1 cellular context compared by ENCODE assay signal in the genomic region with DNA sequence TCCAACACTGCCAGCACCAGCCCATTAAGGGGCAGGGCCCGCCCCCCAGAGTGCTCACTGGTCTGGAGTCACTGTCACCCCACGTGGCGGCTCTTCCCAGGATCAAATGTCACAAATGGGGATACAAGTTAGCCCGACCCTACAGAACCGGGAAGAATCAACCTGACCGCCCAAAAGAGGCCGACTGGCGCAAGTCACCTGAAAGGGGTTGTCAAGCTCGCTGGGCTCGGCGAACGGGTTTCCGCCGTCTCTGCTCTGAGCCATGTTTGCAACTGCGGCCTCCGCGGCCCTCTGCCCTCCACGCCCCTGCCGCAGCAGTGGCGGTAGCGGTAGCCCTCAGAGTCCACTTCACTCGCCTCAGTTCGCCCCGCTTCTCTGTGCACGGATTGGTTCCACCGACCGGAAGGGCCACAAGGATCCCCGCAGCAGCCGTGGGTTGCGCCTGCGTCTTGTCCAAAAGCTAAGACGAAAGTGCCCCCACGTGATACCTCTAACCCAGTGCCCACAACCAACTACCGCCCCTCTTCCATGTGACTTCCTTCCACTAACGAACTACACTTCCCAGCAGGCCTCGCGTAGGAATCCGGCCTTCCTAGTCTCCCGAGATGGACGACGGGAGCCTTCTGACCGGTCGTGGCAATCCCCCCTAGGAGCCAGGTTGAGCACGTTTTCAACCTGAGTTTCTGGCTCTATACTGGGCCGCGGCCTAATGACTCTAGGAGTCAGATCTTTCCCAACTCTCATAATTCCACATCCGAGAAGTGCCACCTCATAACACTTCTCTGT.
TF ChIP-seq lines count a peak whose summit lies in the region.

A gene (minus strand): TSS at position 473 of the 786 bp plus-strand sequence. CDS start 209 bp downstream, at position 264.

TF ChIP-seq in K562, 482 proteins besides CTCF, POLR2A, EP300 and RAD21 (continued from another document and continues in another):
- TF ChIP-seq POU5F1 (IDR thresholded peaks at IDR 0.05; ENCODE audit: borderline replicate concordance, low read depth, low read length, partially characterized antibody), result no peak
- peak; percentile 86; the same call in 1 of the 2 replicates for TF ChIP-seq TGIF2 (CRISPR knock-in tag; IDR thresholded peaks at IDR 0.05)
- TF ChIP-seq CC2D1A (IDR thresholded peaks at IDR 0.05), result no peak
- TF ChIP-seq, protein P1, sequence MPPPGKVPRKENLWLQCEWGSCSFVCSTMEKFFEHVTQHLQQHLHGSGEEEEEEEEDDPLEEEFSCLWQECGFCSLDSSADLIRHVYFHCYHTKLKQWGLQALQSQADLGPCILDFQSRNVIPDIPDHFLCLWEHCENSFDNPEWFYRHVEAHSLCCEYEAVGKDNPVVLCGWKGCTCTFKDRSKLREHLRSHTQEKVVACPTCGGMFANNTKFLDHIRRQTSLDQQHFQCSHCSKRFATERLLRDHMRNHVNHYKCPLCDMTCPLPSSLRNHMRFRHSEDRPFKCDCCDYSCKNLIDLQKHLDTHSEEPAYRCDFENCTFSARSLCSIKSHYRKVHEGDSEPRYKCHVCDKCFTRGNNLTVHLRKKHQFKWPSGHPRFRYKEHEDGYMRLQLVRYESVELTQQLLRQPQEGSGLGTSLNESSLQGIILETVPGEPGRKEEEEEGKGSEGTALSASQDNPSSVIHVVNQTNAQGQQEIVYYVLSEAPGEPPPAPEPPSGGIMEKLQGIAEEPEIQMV (tag; conservative IDR thresholded peaks at IDR 0.05; ENCODE audit: low read depth), result no peak
- TF ChIP-seq CCNT2 (IDR thresholded peaks at IDR 0.05; ENCODE audit: borderline replicate concordance, extremely low read depth, insufficient read length, low read depth, low read length), result peak; percentile 60
- TF ChIP-seq PURB (CRISPR knock-in tag; IDR thresholded peaks at IDR 0.05; ENCODE audit: low read depth), result no peak
- TF ChIP-seq TCFL5 (CRISPR knock-in tag; conservative IDR thresholded peaks at IDR 0.05), result 0 out of 2 replicates have a peak, but pooled peaks have one; percentile 32
- TF ChIP-seq SAP30 (IDR thresholded peaks at IDR 0.05; ENCODE audit: borderline replicate concordance, insufficient read depth, low read depth, low read length, poor library complexity, severe bottlenecking), result peak; percentile 87
- TF ChIP-seq RAD51 (IDR thresholded peaks at IDR 0.05; ENCODE audit: borderline replicate concordance, low read depth), result peak; percentile 97
- no peak for TF ChIP-seq ZNF217 (CRISPR knock-in tag; IDR thresholded peaks at IDR 0.05)
- TF ChIP-seq, protein P2, sequence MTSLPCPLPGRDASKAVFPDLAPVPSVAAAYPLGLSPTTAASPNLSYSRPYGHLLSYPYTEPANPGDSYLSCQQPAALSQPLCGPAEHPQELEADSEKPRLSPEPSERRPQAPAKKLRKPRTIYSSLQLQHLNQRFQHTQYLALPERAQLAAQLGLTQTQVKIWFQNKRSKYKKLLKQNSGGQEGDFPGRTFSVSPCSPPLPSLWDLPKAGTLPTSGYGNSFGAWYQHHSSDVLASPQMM (CRISPR knock-in tag; IDR thresholded peaks at IDR 0.05), result 0 out of 2 replicates have a peak, but pooled peaks have one; percentile 37
- TF ChIP-seq, protein P3, sequence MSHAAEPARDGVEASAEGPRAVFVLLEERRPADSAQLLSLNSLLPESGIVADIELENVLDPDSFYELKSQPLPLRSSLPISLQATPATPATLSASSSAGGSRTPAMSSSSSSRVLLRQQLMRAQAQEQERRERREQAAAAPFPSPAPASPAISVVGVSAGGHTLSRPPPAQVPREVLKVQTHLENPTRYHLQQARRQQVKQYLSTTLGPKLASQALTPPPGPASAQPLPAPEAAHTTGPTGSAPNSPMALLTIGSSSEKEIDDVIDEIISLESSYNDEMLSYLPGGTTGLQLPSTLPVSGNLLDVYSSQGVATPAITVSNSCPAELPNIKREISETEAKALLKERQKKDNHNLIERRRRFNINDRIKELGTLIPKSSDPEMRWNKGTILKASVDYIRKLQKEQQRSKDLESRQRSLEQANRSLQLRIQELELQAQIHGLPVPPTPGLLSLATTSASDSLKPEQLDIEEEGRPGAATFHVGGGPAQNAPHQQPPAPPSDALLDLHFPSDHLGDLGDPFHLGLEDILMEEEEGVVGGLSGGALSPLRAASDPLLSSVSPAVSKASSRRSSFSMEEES (CRISPR knock-in tag; IDR thresholded peaks at IDR 0.05), result peak; percentile 88
- TF ChIP-seq ELF1 (tag; IDR thresholded peaks at IDR 0.05), result peak; percentile 93
- peak; percentile 88 for TF ChIP-seq POLR2H (tag; IDR thresholded peaks at IDR 0.05; ENCODE audit: low read depth)
- TF ChIP-seq, protein P4, sequence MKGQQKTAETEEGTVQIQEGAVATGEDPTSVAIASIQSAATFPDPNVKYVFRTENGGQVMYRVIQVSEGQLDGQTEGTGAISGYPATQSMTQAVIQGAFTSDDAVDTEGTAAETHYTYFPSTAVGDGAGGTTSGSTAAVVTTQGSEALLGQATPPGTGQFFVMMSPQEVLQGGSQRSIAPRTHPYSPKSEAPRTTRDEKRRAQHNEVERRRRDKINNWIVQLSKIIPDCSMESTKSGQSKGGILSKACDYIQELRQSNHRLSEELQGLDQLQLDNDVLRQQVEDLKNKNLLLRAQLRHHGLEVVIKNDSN (CRISPR knock-in tag; IDR thresholded peaks at IDR 0.05), result peak; percentile 99
- TF ChIP-seq NBN (IDR thresholded peaks at IDR 0.05; ENCODE audit: low read depth), result 0 out of 2 replicates have a peak, but pooled peaks have one; percentile 25
- TF ChIP-seq, protein P5, sequence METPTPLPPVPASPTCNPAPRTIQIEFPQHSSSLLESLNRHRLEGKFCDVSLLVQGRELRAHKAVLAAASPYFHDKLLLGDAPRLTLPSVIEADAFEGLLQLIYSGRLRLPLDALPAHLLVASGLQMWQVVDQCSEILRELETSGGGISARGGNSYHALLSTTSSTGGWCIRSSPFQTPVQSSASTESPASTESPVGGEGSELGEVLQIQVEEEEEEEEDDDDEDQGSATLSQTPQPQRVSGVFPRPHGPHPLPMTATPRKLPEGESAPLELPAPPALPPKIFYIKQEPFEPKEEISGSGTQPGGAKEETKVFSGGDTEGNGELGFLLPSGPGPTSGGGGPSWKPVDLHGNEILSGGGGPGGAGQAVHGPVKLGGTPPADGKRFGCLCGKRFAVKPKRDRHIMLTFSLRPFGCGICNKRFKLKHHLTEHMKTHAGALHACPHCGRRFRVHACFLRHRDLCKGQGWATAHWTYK (CRISPR knock-in tag; IDR thresholded peaks at IDR 0.05), result peak; percentile 91
- TF ChIP-seq, protein P6, sequence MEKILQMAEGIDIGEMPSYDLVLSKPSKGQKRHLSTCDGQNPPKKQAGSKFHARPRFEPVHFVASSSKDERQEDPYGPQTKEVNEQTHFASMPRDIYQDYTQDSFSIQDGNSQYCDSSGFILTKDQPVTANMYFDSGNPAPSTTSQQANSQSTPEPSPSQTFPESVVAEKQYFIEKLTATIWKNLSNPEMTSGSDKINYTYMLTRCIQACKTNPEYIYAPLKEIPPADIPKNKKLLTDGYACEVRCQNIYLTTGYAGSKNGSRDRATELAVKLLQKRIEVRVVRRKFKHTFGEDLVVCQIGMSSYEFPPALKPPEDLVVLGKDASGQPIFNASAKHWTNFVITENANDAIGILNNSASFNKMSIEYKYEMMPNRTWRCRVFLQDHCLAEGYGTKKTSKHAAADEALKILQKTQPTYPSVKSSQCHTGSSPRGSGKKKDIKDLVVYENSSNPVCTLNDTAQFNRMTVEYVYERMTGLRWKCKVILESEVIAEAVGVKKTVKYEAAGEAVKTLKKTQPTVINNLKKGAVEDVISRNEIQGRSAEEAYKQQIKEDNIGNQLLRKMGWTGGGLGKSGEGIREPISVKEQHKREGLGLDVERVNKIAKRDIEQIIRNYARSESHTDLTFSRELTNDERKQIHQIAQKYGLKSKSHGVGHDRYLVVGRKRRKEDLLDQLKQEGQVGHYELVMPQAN (IDR thresholded peaks at IDR 0.05; ENCODE audit: borderline replicate concordance), result peak; percentile 97
- TF ChIP-seq, protein P7, sequence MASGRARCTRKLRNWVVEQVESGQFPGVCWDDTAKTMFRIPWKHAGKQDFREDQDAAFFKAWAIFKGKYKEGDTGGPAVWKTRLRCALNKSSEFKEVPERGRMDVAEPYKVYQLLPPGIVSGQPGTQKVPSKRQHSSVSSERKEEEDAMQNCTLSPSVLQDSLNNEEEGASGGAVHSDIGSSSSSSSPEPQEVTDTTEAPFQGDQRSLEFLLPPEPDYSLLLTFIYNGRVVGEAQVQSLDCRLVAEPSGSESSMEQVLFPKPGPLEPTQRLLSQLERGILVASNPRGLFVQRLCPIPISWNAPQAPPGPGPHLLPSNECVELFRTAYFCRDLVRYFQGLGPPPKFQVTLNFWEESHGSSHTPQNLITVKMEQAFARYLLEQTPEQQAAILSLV (tag; IDR thresholded peaks at IDR 0.05), result no peak
- TF ChIP-seq TCF7L2 (IDR thresholded peaks at IDR 0.05; ENCODE audit: low read depth, low read length), result no peak
- TF ChIP-seq, protein P8, sequence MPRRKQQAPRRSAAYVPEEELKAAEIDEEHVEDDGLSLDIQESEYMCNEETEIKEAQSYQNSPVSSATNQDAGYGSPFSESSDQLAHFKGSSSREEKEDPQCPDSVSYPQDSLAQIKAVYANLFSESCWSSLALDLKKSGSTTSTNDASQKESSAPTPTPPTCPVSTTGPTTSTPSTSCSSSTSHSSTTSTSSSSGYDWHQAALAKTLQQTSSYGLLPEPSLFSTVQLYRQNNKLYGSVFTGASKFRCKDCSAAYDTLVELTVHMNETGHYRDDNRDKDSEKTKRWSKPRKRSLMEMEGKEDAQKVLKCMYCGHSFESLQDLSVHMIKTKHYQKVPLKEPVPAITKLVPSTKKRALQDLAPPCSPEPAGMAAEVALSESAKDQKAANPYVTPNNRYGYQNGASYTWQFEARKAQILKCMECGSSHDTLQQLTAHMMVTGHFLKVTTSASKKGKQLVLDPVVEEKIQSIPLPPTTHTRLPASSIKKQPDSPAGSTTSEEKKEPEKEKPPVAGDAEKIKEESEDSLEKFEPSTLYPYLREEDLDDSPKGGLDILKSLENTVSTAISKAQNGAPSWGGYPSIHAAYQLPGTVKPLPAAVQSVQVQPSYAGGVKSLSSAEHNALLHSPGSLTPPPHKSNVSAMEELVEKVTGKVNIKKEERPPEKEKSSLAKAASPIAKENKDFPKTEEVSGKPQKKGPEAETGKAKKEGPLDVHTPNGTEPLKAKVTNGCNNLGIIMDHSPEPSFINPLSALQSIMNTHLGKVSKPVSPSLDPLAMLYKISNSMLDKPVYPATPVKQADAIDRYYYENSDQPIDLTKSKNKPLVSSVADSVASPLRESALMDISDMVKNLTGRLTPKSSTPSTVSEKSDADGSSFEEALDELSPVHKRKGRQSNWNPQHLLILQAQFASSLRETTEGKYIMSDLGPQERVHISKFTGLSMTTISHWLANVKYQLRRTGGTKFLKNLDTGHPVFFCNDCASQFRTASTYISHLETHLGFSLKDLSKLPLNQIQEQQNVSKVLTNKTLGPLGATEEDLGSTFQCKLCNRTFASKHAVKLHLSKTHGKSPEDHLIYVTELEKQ (CRISPR knock-in tag; IDR thresholded peaks at IDR 0.05), result peak; percentile 43; the same call in 1 of the 2 replicates
- TF ChIP-seq RBM22 (IDR thresholded peaks at IDR 0.05; ENCODE audit: low read depth, low read length, poor library complexity, severe bottlenecking), result peak; percentile 89
- TF ChIP-seq POLR3A (IDR thresholded peaks at IDR 0.05; ENCODE audit: borderline replicate concordance, extremely low read depth, insufficient read depth, insufficient read length), result no peak
- no peak for TF ChIP-seq BRD4 (IDR thresholded peaks at IDR 0.05)
- TF ChIP-seq ZNF408 (CRISPR knock-in tag; IDR thresholded peaks at IDR 0.05; ENCODE audit: low read depth), result no peak
- no peak for TF ChIP-seq NFE2 (IDR thresholded peaks at IDR 0.05; ENCODE audit: low read depth)
- no peak for TF ChIP-seq NELFE (IDR thresholded peaks at IDR 0.05; ENCODE audit: insufficient read depth, insufficient read length)
- no peak for TF ChIP-seq BCOR (IDR thresholded peaks at IDR 0.05)
- TF ChIP-seq, protein P9, sequence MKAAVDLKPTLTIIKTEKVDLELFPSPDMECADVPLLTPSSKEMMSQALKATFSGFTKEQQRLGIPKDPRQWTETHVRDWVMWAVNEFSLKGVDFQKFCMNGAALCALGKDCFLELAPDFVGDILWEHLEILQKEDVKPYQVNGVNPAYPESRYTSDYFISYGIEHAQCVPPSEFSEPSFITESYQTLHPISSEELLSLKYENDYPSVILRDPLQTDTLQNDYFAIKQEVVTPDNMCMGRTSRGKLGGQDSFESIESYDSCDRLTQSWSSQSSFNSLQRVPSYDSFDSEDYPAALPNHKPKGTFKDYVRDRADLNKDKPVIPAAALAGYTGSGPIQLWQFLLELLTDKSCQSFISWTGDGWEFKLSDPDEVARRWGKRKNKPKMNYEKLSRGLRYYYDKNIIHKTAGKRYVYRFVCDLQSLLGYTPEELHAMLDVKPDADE (conservative IDR thresholded peaks at IDR 0.05; ENCODE audit: control insufficient read depth, low read depth, low read length), result peak; percentile 92
- peak; percentile 94 to 95 for TF ChIP-seq NRF1 (conservative IDR thresholded peaks at IDR 0.05 in 1 of 2, IDR thresholded peaks at IDR 0.05 in 1 of 2)
- TF ChIP-seq, protein P10, sequence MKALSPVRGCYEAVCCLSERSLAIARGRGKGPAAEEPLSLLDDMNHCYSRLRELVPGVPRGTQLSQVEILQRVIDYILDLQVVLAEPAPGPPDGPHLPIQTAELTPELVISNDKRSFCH (CRISPR knock-in tag; IDR thresholded peaks at IDR 0.05), result no peak
- TF ChIP-seq, protein P10 (tag; IDR thresholded peaks at IDR 0.05), result peak; percentile 66; the same call in 1 of the 2 replicates
- peak; percentile 86 for TF ChIP-seq MBD2 (IDR thresholded peaks at IDR 0.05; ENCODE audit: borderline replicate concordance, low read depth)
- peak; percentile 31 for TF ChIP-seq NEUROD1 (IDR thresholded peaks at IDR 0.05; ENCODE audit: borderline replicate concordance, low read depth, low read length, partially characterized antibody)
- no peak for TF ChIP-seq IRF2 (CRISPR knock-in tag; IDR thresholded peaks at IDR 0.05)
- no peak for TF ChIP-seq CSDE1 (IDR thresholded peaks at IDR 0.05)
- peak; percentile 40 for TF ChIP-seq ASH1L (IDR thresholded peaks at IDR 0.05; ENCODE audit: borderline replicate concordance, low read depth, partially characterized antibody)
- TF ChIP-seq NR2F6 (CRISPR knock-in tag; IDR thresholded peaks at IDR 0.05), result peak; percentile 93
- TF ChIP-seq TAF1 (IDR thresholded peaks at IDR 0.05; ENCODE audit: control insufficient read depth, extremely low read depth, insufficient read depth, low read length, severe bottlenecking), result peak; percentile 22
- TF ChIP-seq, protein P11, sequence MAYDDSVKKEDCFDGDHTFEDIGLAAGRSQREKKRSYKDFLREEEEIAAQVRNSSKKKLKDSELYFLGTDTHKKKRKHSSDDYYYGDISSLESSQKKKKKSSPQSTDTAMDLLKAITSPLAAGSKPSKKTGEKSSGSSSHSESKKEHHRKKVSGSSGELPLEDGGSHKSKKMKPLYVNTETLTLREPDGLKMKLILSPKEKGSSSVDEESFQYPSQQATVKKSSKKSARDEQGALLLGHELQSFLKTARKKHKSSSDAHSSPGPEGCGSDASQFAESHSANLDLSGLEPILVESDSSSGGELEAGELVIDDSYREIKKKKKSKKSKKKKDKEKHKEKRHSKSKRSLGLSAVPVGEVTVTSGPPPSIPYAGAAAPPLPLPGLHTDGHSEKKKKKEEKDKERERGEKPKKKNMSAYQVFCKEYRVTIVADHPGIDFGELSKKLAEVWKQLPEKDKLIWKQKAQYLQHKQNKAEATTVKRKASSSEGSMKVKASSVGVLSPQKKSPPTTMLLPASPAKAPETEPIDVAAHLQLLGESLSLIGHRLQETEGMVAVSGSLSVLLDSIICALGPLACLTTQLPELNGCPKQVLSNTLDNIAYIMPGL (CRISPR knock-in tag; IDR thresholded peaks at IDR 0.05), result no peak
- no peak for TF ChIP-seq ZNF184 (CRISPR knock-in tag; IDR thresholded peaks at IDR 0.05)
